8 cellular contexts compared by ENCODE assay signal in genomic region chr15:101187820-101188516, GRCh38.
DNase-seq lines count a peak whose midpoint lies in the region; ATAC-seq and TF ChIP-seq lines count a peak whose summit lies in the region.

No MANE protein-coding gene starts in this region.

- peaks cover 3 to 4% of the 10 kb centered on the region in 2 experiments; a peak in 2 of 3 replicates for H3K36me3 ChIP-seq in HEK293 (ENCODE audit: control insufficient read depth in 2 of 2, insufficient read depth in 1 of 2, low read length in 2 of 2)
- H3K36me3 ChIP-seq in uterus, result no peaks in the 10 kb centered on the region

- TF ChIP-seq CTCF in HEK293 (tag by site-specific recombination; IDR thresholded peaks at IDR 0.05), result no peak
- TF ChIP-seq CTCF in uterus (IDR thresholded peaks at IDR 0.05), result no peak
- no peak for TF ChIP-seq CTCF in omental fat pad (IDR thresholded peaks at IDR 0.05)

- ATAC-seq in omental fat pad (ENCODE audit: low FRiP score), result no peak

- TF ChIP-seq POLR2A in uterus (IDR thresholded peaks at IDR 0.05), result no peak

- H3K4me1 ChIP-seq in HEK293 (ENCODE audit: control insufficient read depth, insufficient read depth, low read length), result no peaks in the 10 kb centered on the region; the same call in none of the 2 replicates
- H3K4me1 ChIP-seq in uterus, result peaks cover 0 to 7% of the 10 kb centered on the region in 2 donors

- POLR2A ChIA-PET in HEK293 (lab: Yijun Ruan, JAX), result no interaction called here

- H3K27me3 ChIP-seq in uterus, result no peaks in the 10 kb centered on the region

- DNase-seq in EH (ENCODE audit: low read depth), result peak; percentile 99
- peak; percentile 54 for DNase-seq in left kidney (ENCODE audit: low read depth, low spot score)
- DNase-seq in uterus, result no peak
- no peak for DNase-seq in omental fat pad (ENCODE audit: low spot score)
- DNase-seq in stimulated activated CD4-positive, alpha-beta T cell treated with anti-CD3 and anti-CD28 coated beads, Interleukin-2, amount 100 ng/mL, for 48 hours, result no peak
- DNase-seq in DMS 273 treated with DMSO at 0.1 percent for 48 hours (lab: John Stamatoyannopoulos, UW), result no peak

- 33 to 41% (median 36%) methylated on average over 17 of the region's 17 CpGs for WGBS in adipose tissue, 3 donors

- H3K4me3 ChIP-seq in HEK293 (ENCODE audit: low read depth, low read length), result no peak overlapping the region
- peak overlapping the region in 1 of 2 donors; percentile 18 for H3K4me3 ChIP-seq in uterus

- CTCF ChIA-PET in HEK293 (lab: Yijun Ruan, JAX), result interaction anchor here (1.3 to 1.6 kb wide), 2 partner anchors 11 to 71 kb away, joined by 3 read pairs; no protein-coding TSS in a partner anchor

- H3K27ac ChIP-seq in HEK293 (ENCODE audit: extremely low read depth, low read depth, low read length), result no peak overlapping the region
- peak overlapping the region; percentile 14 for H3K27ac ChIP-seq in adipose tissue (ENCODE audit: low read depth, low read length)
- peak overlapping the region; percentile 73 to 76 for H3K27ac ChIP-seq in uterus

- intact Hi-C loops in uterus (cut with DNase I; ENCODE audit: low total_unique reads), result no loop called here

- H3K9me3 ChIP-seq in HEK293 (ENCODE audit: control insufficient read depth, insufficient read depth, low read depth, low read length) (no peaks in the 10 kb centered on the region), uterus (no peaks in the 10 kb centered on the region)

TF ChIP-seq in HEK293, 187 proteins besides CTCF, POLR2A, EP300 and RAD21:
- TF ChIP-seq ZNF513 (tag by site-specific recombination; IDR thresholded peaks at IDR 0.05), result no peak
- peak; percentile 23; the same call in 1 of the 2 replicates for TF ChIP-seq TRIM28 (IDR thresholded peaks at IDR 0.05; ENCODE audit: borderline replicate concordance, low read length)
- no peak for TF ChIP-seq ZNF18 (tag by site-specific recombination; IDR thresholded peaks at IDR 0.05)
- TF ChIP-seq SP3 (tag by site-specific recombination; IDR thresholded peaks at IDR 0.05), result no peak

Comparison
In these comparisons a context has a peak if more than half of its experiments do, and no peak if none do; other contexts are left out.
1. DNase-seq: peak in EH (single experiment) and left kidney (single experiment); none in uterus (0 of 2), omental fat pad (single experiment), stimulated activated CD4-positive, alpha-beta T cell treated with anti-CD3 and anti-CD28 coated beads, Interleukin-2, amount 100 ng/mL, for 48 hours (0 of 2) and DMS 273 treated with DMSO at 0.1 percent for 48 hours (single experiment).